In genomic region chr4:1839306-1839705, GRCh38 we compare ENCODE assay signal across 21 cellular contexts.
"Had no signal": no experiment of that assay in that cellular context is flagged by ENCODE, and none has a peak within 500 bp of the region (broad histone marks: within the 10 kb centered on the region; RNA-seq: fewer than 3 reads in every experiment).

No MANE protein-coding gene starts in this region.

- H3K4me3 ChIP-seq: hepatocyte, skin epidermis, testis, uterus had no signal

- H3K9me3 ChIP-seq: testis, uterus had no signal

- H3K9me3 Mint-ChIP-seq: activated naive CD8-positive, alpha-beta T cell treated with anti-CD3 and anti-CD28 coated beads, Interleukin-2, amount 10 ng/mL, durations not matched to agents 7 days and 5 days; stimulated activated naive CD8-positive, alpha-beta T cell treated with anti-CD3 and anti-CD28 coated beads, Interleukin-15, Interleukin-2, amounts not matched to agents 100 ng/mL and 50 ng/mL, for 24 hours had no signal

- H3K4me2 ChIP-seq: hepatocyte had no signal

- ATAC-seq: activated CD4-positive, CD25-positive, alpha-beta regulatory T cell treated with anti-CD3 and anti-CD28 coated beads, Interleukin-2, amount 50 U/mL, for 24 hours; left ventricle myocardium superior; right cardiac atrium had no signal

- H3K4me3 Mint-ChIP-seq: activated naive CD8-positive, alpha-beta T cell treated with anti-CD3 and anti-CD28 coated beads, Interleukin-2, amount 10 ng/mL, durations not matched to agents 7 days and 5 days; stimulated activated naive CD8-positive, alpha-beta T cell treated with anti-CD3 and anti-CD28 coated beads, Interleukin-15, Interleukin-2, amounts not matched to agents 100 ng/mL and 50 ng/mL, for 24 hours had no signal

- H3K27ac Mint-ChIP-seq: activated naive CD8-positive, alpha-beta T cell treated with anti-CD3 and anti-CD28 coated beads, Interleukin-2, amount 10 ng/mL, durations not matched to agents 7 days and 5 days; progenitor cell of endocrine pancreas; stimulated activated naive CD8-positive, alpha-beta T cell treated with anti-CD3 and anti-CD28 coated beads, Interleukin-15, Interleukin-2, amounts not matched to agents 100 ng/mL and 50 ng/mL, for 24 hours had no signal

- FAIRE-seq: kidney had no signal

- H3K36me3 ChIP-seq: uterus had no signal

- H3K4me1 ChIP-seq: uterus had no signal

- H3K27me3 Mint-ChIP-seq: activated naive CD8-positive, alpha-beta T cell treated with anti-CD3 and anti-CD28 coated beads, Interleukin-2, amount 10 ng/mL, durations not matched to agents 7 days and 5 days; progenitor cell of endocrine pancreas; stimulated activated naive CD8-positive, alpha-beta T cell treated with anti-CD3 and anti-CD28 coated beads, Interleukin-15, Interleukin-2, amounts not matched to agents 100 ng/mL and 50 ng/mL, for 24 hours had no signal

- H3K27ac ChIP-seq: brain microvascular endothelial cell, hepatocyte, testis, uterus had no signal

- DNase-seq: activated CD4-positive, alpha-beta T cell treated with anti-CD3 and anti-CD28 coated beads, Interleukin-2, amount 50 U/mL, for 4 hours; activated naive CD4-positive, alpha-beta T cell; activated naive CD8-positive, alpha-beta T cell treated with anti-CD3 and anti-CD28 coated beads, Interleukin-2, amount 10 ng/mL, durations not matched to agents 7 days and 5 days; activated T-cell treated with anti-CD3 and anti-CD28 coated beads for 4 hours; brain microvascular endothelial cell; cerebellar nuclear complex; kidney; left ventricle myocardium superior; mesendoderm; stimulated activated CD4-positive, alpha-beta T cell treated with anti-CD3 and anti-CD28 coated beads, Interleukin-4, amount 100 ng/mL, for 4 hours; stimulated activated CD8-positive, alpha-beta memory T cell treated with anti-CD3 and anti-CD28 coated beads, Interleukin-4, amount 100 ng/mL, for 48 hours; T-helper 1 cell; T1000; testis; uterus had no signal

- H2AFZ ChIP-seq: hepatocyte had no signal

- H3K27me3 ChIP-seq: brain microvascular endothelial cell, hepatocyte, testis, uterus had no signal
